In genomic region chr14:58430156-58430555, GRCh38 we compare ENCODE assay signal across 11 cellular contexts. TPM values are rescaled to one million over a fixed set of nuclear protein-coding genes. Genes with fewer than 3 reads are reported as not detected.
DNase-seq lines count a peak whose midpoint lies in the region; ATAC-seq, FAIRE-seq and TF ChIP-seq lines count a peak whose summit lies in the region.
"Had no signal": no experiment of that assay in that cellular context is flagged by ENCODE, and none has a peak within 500 bp of the region (broad histone marks: within the 10 kb centered on the region; RNA-seq: fewer than 3 reads in every experiment).

No MANE protein-coding gene starts in this region.

- no peak overlapping the region for H3K27ac ChIP-seq in gastrocnemius medialis

- no peaks in the 10 kb centered on the region for H3K27me3 ChIP-seq in bronchial epithelial cell (ENCODE audit: control insufficient read depth, insufficient read depth, low read length)
- H3K27me3 ChIP-seq in neuron (ENCODE audit: insufficient read depth, low read length), result no peaks in the 10 kb centered on the region
- H3K27me3 ChIP-seq in gastrocnemius medialis, result no peaks in the 10 kb centered on the region

- peaks cover 21% of the 10 kb centered on the region for H3K4me1 Mint-ChIP-seq in activated CD8-positive, alpha-beta T cell treated with anti-CD3 and anti-CD28 coated beads for 36 hours (ENCODE audit: low read depth)
- peaks cover 28% of the 10 kb centered on the region for H3K4me1 Mint-ChIP-seq in activated CD8-positive, alpha-beta T cell treated with anti-CD3 and anti-CD28 coated beads, Interleukin-2, amount 10 ng/mL, durations not matched to agents 7 days and 5 days (ENCODE audit: low read depth)

- H3K4me1 ChIP-seq in neuron (ENCODE audit: insufficient read depth, low read length) (peaks cover 18% of the 10 kb centered on the region), gastrocnemius medialis (peaks cover 27 to 32% of the 10 kb centered on the region in 2 donors)

- H3K27ac Mint-ChIP-seq in activated CD8-positive, alpha-beta T cell treated with anti-CD3 and anti-CD28 coated beads for 36 hours, result peak overlapping the region; percentile 48
- no peak overlapping the region for H3K27ac Mint-ChIP-seq in activated CD8-positive, alpha-beta T cell treated with anti-CD3 and anti-CD28 coated beads, Interleukin-2, amount 10 ng/mL, durations not matched to agents 7 days and 5 days

- TF ChIP-seq CTCF in activated CD8-positive, alpha-beta T cell treated with anti-CD3 and anti-CD28 coated beads for 36 hours (IDR thresholded peaks at IDR 0.05), result no peak
- no peak for TF ChIP-seq CTCF in bronchial epithelial cell (IDR thresholded peaks at IDR 0.05; ENCODE audit: insufficient read depth, low read length, severe bottlenecking)
- TF ChIP-seq CTCF in gastrocnemius medialis (IDR thresholded peaks at IDR 0.05 in 4 of 5, conservative IDR thresholded peaks at IDR 0.05 in 1 of 5), result no peak

- H3K9me3 Mint-ChIP-seq in activated CD8-positive, alpha-beta T cell treated with anti-CD3 and anti-CD28 coated beads for 36 hours, result no peaks in the 10 kb centered on the region
- H3K9me3 Mint-ChIP-seq in activated CD8-positive, alpha-beta T cell treated with anti-CD3 and anti-CD28 coated beads, Interleukin-2, amount 10 ng/mL, durations not matched to agents 7 days and 5 days (ENCODE audit: insufficient read depth), result no peaks in the 10 kb centered on the region

- no peak overlapping the region for H2AFZ ChIP-seq in neuron (ENCODE audit: low read depth, low read length)

- DNase-seq in activated CD8-positive, alpha-beta T cell treated with anti-CD3 and anti-CD28 coated beads for 36 hours, result no peak
- no peak for DNase-seq in activated CD8-positive, alpha-beta T cell treated with anti-CD3 and anti-CD28 coated beads, Interleukin-2, amount 10 ng/mL, durations not matched to agents 7 days and 5 days
- DNase-seq in NCI-H460 (ENCODE audit: extremely low read depth, low read depth) (peak; percentile 47), bronchial epithelial cell (ENCODE audit: low read depth) (peak; percentile 94), gastrocnemius medialis (no peak), COR-L47 (lab: John Stamatoyannopoulos, UW) (no peak), NOMO-1 treated with dmso at 0.1 percent for 144 hours (lab: John Stamatoyannopoulos, UW; ENCODE audit: unreplicated experiment) (no peak)
- DNase-seq: activated gamma-delta T cell treated with Interleukin-2 at 50 U/mL for 16 hours, NCI-H1694 treated with DMSO at 0.1 percent for 48 hours, SW 1271 had no signal

- FAIRE-seq in bronchial epithelial cell (lab: Jason Lieb, UNC), result no peak

- H3K9me3 ChIP-seq in neuron (ENCODE audit: low read length), result no peaks in the 10 kb centered on the region
- H3K9me3 ChIP-seq in gastrocnemius medialis, result no peaks in the 10 kb centered on the region

- peak; percentile 37 for ATAC-seq in activated CD8-positive, alpha-beta T cell treated with anti-CD3 and anti-CD28 coated beads for 36 hours
- no peak for ATAC-seq in activated CD8-positive, alpha-beta T cell treated with anti-CD3 and anti-CD28 coated beads, Interleukin-2, amount 10 ng/mL, durations not matched to agents 7 days and 5 days
- no peak for ATAC-seq in gastrocnemius medialis

- peaks cover 24% of the 10 kb centered on the region for H3K36me3 Mint-ChIP-seq in activated CD8-positive, alpha-beta T cell treated with anti-CD3 and anti-CD28 coated beads for 36 hours (ENCODE audit: low read depth)
- H3K36me3 Mint-ChIP-seq in activated CD8-positive, alpha-beta T cell treated with anti-CD3 and anti-CD28 coated beads, Interleukin-2, amount 10 ng/mL, durations not matched to agents 7 days and 5 days (ENCODE audit: low read depth), result peaks cover 19% of the 10 kb centered on the region

- in situ Hi-C loops in gastrocnemius medialis (cut with MboI; ENCODE audit: low sequenced_read_pairs in 4 of 4), result no loop called here

- CTCF ChIA-PET in activated CD8-positive, alpha-beta T cell treated with anti-CD3 and anti-CD28 coated beads for 36 hours (lab: Charles Lee), result interaction anchor here (1.0 kb wide), 1 partner anchor 71 kb away, joined by 3 read pairs; no protein-coding TSS in a partner anchor
- CTCF ChIA-PET in activated CD8-positive, alpha-beta T cell treated with anti-CD3 and anti-CD28 coated beads, Interleukin-2, amount 10 ng/mL, durations not matched to agents 7 days and 5 days (lab: Charles Lee), result interaction anchor here (1.6 kb wide), 1 partner anchor 71 kb away, joined by 4 read pairs; no protein-coding TSS in a partner anchor

- TF ChIP-seq POLR2A in gastrocnemius medialis (IDR thresholded peaks at IDR 0.05), result no peak

- H3K27me3 Mint-ChIP-seq in activated CD8-positive, alpha-beta T cell treated with anti-CD3 and anti-CD28 coated beads for 36 hours, result no peaks in the 10 kb centered on the region
- H3K27me3 Mint-ChIP-seq in activated CD8-positive, alpha-beta T cell treated with anti-CD3 and anti-CD28 coated beads, Interleukin-2, amount 10 ng/mL, durations not matched to agents 7 days and 5 days (ENCODE audit: low read depth), result no peaks in the 10 kb centered on the region

- POLR2A ChIA-PET in activated CD8-positive, alpha-beta T cell treated with anti-CD3 and anti-CD28 coated beads for 36 hours (lab: Charles Lee), result interaction anchor here (0.6 kb wide), 1 partner anchor 183 kb away, joined by 3 read pairs; no protein-coding TSS in a partner anchor
- POLR2A ChIA-PET in activated CD8-positive, alpha-beta T cell treated with anti-CD3 and anti-CD28 coated beads, Interleukin-2, amount 10 ng/mL, durations not matched to agents 7 days and 5 days (lab: Charles Lee), result no interaction called here

- no peaks in the 10 kb centered on the region for H3K36me3 ChIP-seq in bronchial epithelial cell (ENCODE audit: control insufficient read depth, insufficient read depth, low read length)
- H3K36me3 ChIP-seq in neuron (ENCODE audit: insufficient read depth, low read length), result peaks cover 35% of the 10 kb centered on the region
- peaks cover 0 to 47% of the 10 kb centered on the region in 2 donors for H3K36me3 ChIP-seq in gastrocnemius medialis

- intact Hi-C loops in activated CD8-positive, alpha-beta T cell treated with anti-CD3 and anti-CD28 coated beads for 36 hours (cut with micrococcal nuclease), result no loop called here
- intact Hi-C loops in gastrocnemius medialis (cut with DNase I; ENCODE audit: low total_unique reads), result no loop called here

- H3K4me3 ChIP-seq in bronchial epithelial cell (ENCODE audit: low read depth, low read length) (no peak overlapping the region), neuron (ENCODE audit: low read length) (peak overlapping the region; percentile 81), gastrocnemius medialis (no peak overlapping the region)

- H3K4me3 Mint-ChIP-seq in activated CD8-positive, alpha-beta T cell treated with anti-CD3 and anti-CD28 coated beads for 36 hours, result no peak overlapping the region
- no peak overlapping the region for H3K4me3 Mint-ChIP-seq in activated CD8-positive, alpha-beta T cell treated with anti-CD3 and anti-CD28 coated beads, Interleukin-2, amount 10 ng/mL, durations not matched to agents 7 days and 5 days

RNA-seq across cellular contexts. Expression of gene KIAA0586, which starts 2.6 kb away (rescaled TPM):
- 10 to 100 TPM; 23.4 TPM for total RNA-seq in activated CD8-positive, alpha-beta T cell treated with anti-CD3 and anti-CD28 coated beads for 36 hours
- 10 to 100 TPM; 24.9 to 27.0 TPM for total RNA-seq in activated CD8-positive, alpha-beta T cell treated with anti-CD3 and anti-CD28 coated beads, Interleukin-2, amount 10 ng/mL, durations not matched to agents 7 days and 5 days
- 23.6 and 27.2 TPM in 2 replicates for total RNA-seq in NCI-H460 (2014; rRNA removed; shearing (Covaris generic))
- polyA plus RNA-seq in NCI-H460 (2014; cell fraction: nucleus; rRNA removed), result 18.0 and 19.6 TPM in 2 replicates
- total RNA-seq in bronchial epithelial cell, result 6.0 and 8.7 TPM in 2 replicates
- total RNA-seq in gastrocnemius medialis, result 10 to 100 TPM; 10.0 to 13.9 (median 11.9) TPM

RNA-seq across cellular contexts. Expression of gene TIMM9, which starts 2.8 kb away (rescaled TPM):
- 10 to 100 TPM; 63.9 to 71.8 TPM for total RNA-seq in activated CD8-positive, alpha-beta T cell treated with anti-CD3 and anti-CD28 coated beads for 36 hours
- 10 to 100 TPM; 34.6 to 37.7 TPM for total RNA-seq in activated CD8-positive, alpha-beta T cell treated with anti-CD3 and anti-CD28 coated beads, Interleukin-2, amount 10 ng/mL, durations not matched to agents 7 days and 5 days
- total RNA-seq in NCI-H460 (2014; rRNA removed; shearing (Covaris generic)), result 118 and 128 TPM in 2 replicates
- 19.6 and 20.0 TPM in 2 replicates for polyA plus RNA-seq in NCI-H460 (2014; cell fraction: nucleus; rRNA removed)
- total RNA-seq in bronchial epithelial cell, result 15.5 and 18.3 TPM in 2 replicates
- 100 to 1,000 TPM in 2 of 4 donors, 10 to 100 TPM in 2; 46.2 to 110 (median 86.8) TPM for total RNA-seq in gastrocnemius medialis

RNA-seq across cellular contexts. Expression of gene TOMM20L, which starts 34.4 kb away (rescaled TPM):
- not detected for total RNA-seq in activated CD8-positive, alpha-beta T cell treated with anti-CD3 and anti-CD28 coated beads for 36 hours
- total RNA-seq in activated CD8-positive, alpha-beta T cell treated with anti-CD3 and anti-CD28 coated beads, Interleukin-2, amount 10 ng/mL, durations not matched to agents 7 days and 5 days, result not detected
- not detected in 2 replicates for total RNA-seq in NCI-H460 (2014; rRNA removed; shearing (Covaris generic))
- not detected in 2 replicates for polyA plus RNA-seq in NCI-H460 (2014; cell fraction: nucleus; rRNA removed)
- total RNA-seq in bronchial epithelial cell (not detected in 2 replicates), gastrocnemius medialis (not detected)

Comparison
In these comparisons a context has a peak if more than half of its experiments do, and no peak if none do; other contexts are left out.
1. DNase-seq: peak in NCI-H460 (single experiment) and bronchial epithelial cell (single experiment); none in activated CD8-positive, alpha-beta T cell treated with anti-CD3 and anti-CD28 coated beads for 36 hours (single experiment), activated CD8-positive, alpha-beta T cell treated with anti-CD3 and anti-CD28 coated beads, Interleukin-2, amount 10 ng/mL, durations not matched to agents 7 days and 5 days (single experiment), gastrocnemius medialis (0 of 2), COR-L47 (single experiment) and NOMO-1 treated with dmso at 0.1 percent for 144 hours (single experiment).